In the genomic region with DNA sequence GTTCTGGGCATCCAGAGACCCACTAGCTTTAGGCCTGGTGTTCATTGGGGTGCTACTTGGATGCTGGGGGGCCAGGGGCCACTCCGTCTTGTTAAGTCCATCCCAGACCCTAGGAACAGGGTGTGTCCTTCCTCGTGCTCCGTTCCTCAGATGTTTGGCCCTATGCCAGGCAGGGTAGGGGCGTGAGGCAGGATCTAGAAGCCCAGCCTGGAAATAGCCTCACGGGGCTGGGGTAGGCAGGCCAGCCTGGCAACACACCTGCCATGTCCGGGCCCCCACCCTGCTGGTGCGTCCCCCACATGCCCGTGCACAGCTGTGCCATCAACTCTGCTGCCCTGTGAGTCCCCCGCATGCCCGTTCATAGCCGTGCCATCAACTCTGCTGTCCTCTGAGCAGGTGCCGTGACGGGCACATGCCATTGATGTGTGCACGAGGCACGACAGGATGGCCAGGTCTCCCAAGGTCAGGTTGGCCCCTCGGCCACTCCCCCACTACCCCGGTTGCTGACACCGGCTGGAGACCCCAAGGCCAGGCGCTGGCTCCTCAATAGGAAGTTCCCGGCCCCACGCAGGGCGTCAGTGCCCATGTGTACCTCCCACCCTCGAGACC, we compare ENCODE assay signal across 11 cellular contexts. TPM values are rescaled to one million over a fixed set of nuclear protein-coding genes. Genes with fewer than 3 reads are reported as not detected.
DNase-seq lines count a peak whose midpoint lies in the region; ATAC-seq, FAIRE-seq and TF ChIP-seq lines count a peak whose summit lies in the region.
"Had no signal": no experiment of that assay in that cellular context is flagged by ENCODE, and none has a peak within 500 bp of the region (broad histone marks: within the 10 kb centered on the region; RNA-seq: fewer than 3 reads in every experiment).

No MANE protein-coding gene starts in this region.

- no peaks in the 10 kb centered on the region for H3F3A ChIP-seq in smooth muscle cell (ENCODE audit: low read depth)

- H3K9me3 ChIP-seq in mucosa of descending colon (no peaks in the 10 kb centered on the region), smooth muscle cell (replicated peaks; ENCODE audit: low read depth) (no peaks in the 10 kb centered on the region)

- no peak overlapping the region for H3K4me3 ChIP-seq in choroid plexus epithelial cell (ENCODE audit: low read depth, low read length)
- no peak overlapping the region for H3K4me3 ChIP-seq in mucosa of descending colon
- no peak overlapping the region for H3K4me3 ChIP-seq in smooth muscle cell
- H3K4me3 ChIP-seq: lung had no signal

- WGBS in smooth muscle cell (ENCODE audit: low lambda C conversion rate): 94% methylated on average over 20 of the region's 23 CpGs

- H3K4me3 Mint-ChIP-seq in stimulated activated naive CD8-positive, alpha-beta T cell treated with anti-CD3 and anti-CD28 coated beads, Interleukin-15, amount 100 ng/mL, for 72 hours: no peak overlapping the region
- no peak overlapping the region for H3K4me3 Mint-ChIP-seq in chondrocyte (ENCODE audit: unreplicated experiment)
- H3K4me3 Mint-ChIP-seq: CD4-positive, CD25-positive, alpha-beta regulatory T cell had no signal

- no peaks in the 10 kb centered on the region for H3K9me3 Mint-ChIP-seq in stimulated activated naive CD8-positive, alpha-beta T cell treated with anti-CD3 and anti-CD28 coated beads, Interleukin-15, amount 100 ng/mL, for 72 hours
- no peaks in the 10 kb centered on the region for H3K9me3 Mint-ChIP-seq in chondrocyte (ENCODE audit: low read depth)

- TF ChIP-seq CTCF in choroid plexus epithelial cell (conservative IDR thresholded peaks at IDR 0.05; ENCODE audit: low read depth, low read length) (no peak), mucosa of descending colon (IDR thresholded peaks at IDR 0.05) (no peak), chondrocyte (IDR thresholded peaks at IDR 0.05) (no peak), smooth muscle cell (IDR thresholded peaks at IDR 0.05; ENCODE audit: borderline replicate concordance, insufficient read depth, poor library complexity, severe bottlenecking) (no peak)

- peaks cover 32% of the 10 kb centered on the region for H3K4me1 Mint-ChIP-seq in stimulated activated naive CD8-positive, alpha-beta T cell treated with anti-CD3 and anti-CD28 coated beads, Interleukin-15, amount 100 ng/mL, for 72 hours
- H3K4me1 Mint-ChIP-seq in chondrocyte (ENCODE audit: low read depth): peaks cover 11% of the 10 kb centered on the region

- H3K27ac Mint-ChIP-seq in stimulated activated naive CD8-positive, alpha-beta T cell treated with anti-CD3 and anti-CD28 coated beads, Interleukin-15, amount 100 ng/mL, for 72 hours: no peak overlapping the region
- no peak overlapping the region for H3K27ac Mint-ChIP-seq in chondrocyte (ENCODE audit: unreplicated experiment)
- H3K27ac Mint-ChIP-seq: CD4-positive, CD25-positive, alpha-beta regulatory T cell had no signal

- peaks cover 4% of the 10 kb centered on the region for H3K36me3 Mint-ChIP-seq in chondrocyte (ENCODE audit: low read depth)

- no peak overlapping the region for H3K27ac ChIP-seq in smooth muscle cell (ENCODE audit: low read depth)

- no peak overlapping the region for H3K4me2 ChIP-seq in smooth muscle cell

- intact Hi-C loops in mucosa of descending colon (cut with DNase I, micrococcal nuclease): no loop called here

- H2AFZ ChIP-seq in smooth muscle cell (ENCODE audit: low read depth): no peak overlapping the region

- H3K79me2 ChIP-seq in smooth muscle cell (ENCODE audit: low read depth): peaks cover 4% of the 10 kb centered on the region

- no peak for DNase-seq in stimulated activated naive CD8-positive, alpha-beta T cell treated with anti-CD3 and anti-CD28 coated beads, Interleukin-15, amount 100 ng/mL, for 72 hours
- no peak for DNase-seq in stimulated activated naive CD8-positive, alpha-beta T cell treated with anti-CD3 and anti-CD28 coated beads, Interleukin-15, Interleukin-2, amounts not matched to agents 100 U/mL and 50 U/mL, for 24 hours
- peak; percentile 12 for DNase-seq in choroid plexus epithelial cell (ENCODE audit: low read depth)
- peak in 1 of 3 donors; percentile 44 for DNase-seq in mucosa of descending colon
- DNase-seq in chondrocyte (ENCODE audit: low spot score): no peak
- DNase-seq in smooth muscle cell (lab: John Stamatoyannopoulos, UW; ENCODE audit: unreplicated experiment): no peak
- no peak for DNase-seq in frontal cortex (ENCODE audit: low spot score in 2 of 2)
- DNase-seq: H7 had no signal

- H3K9ac ChIP-seq in smooth muscle cell (ENCODE audit: low read depth): no peak overlapping the region

- peaks cover 3% of the 10 kb centered on the region for H3K4me1 ChIP-seq in mucosa of descending colon (ENCODE audit: low read depth)
- H3K4me1 ChIP-seq in smooth muscle cell (ENCODE audit: low read depth): peaks cover 7% of the 10 kb centered on the region

- H3K27me3 Mint-ChIP-seq in stimulated activated naive CD8-positive, alpha-beta T cell treated with anti-CD3 and anti-CD28 coated beads, Interleukin-15, amount 100 ng/mL, for 72 hours: no peaks in the 10 kb centered on the region
- no peaks in the 10 kb centered on the region for H3K27me3 Mint-ChIP-seq in chondrocyte (ENCODE audit: low read depth)
- H3K27me3 Mint-ChIP-seq: CD4-positive, CD25-positive, alpha-beta regulatory T cell had no signal

- no peaks in the 10 kb centered on the region for H3K27me3 ChIP-seq in smooth muscle cell (ENCODE audit: low read depth)

- peaks cover 93% of the 10 kb centered on the region for H4K20me1 ChIP-seq in smooth muscle cell (ENCODE audit: low read depth)

- H3K36me3 ChIP-seq in mucosa of descending colon (ENCODE audit: low read depth) (peaks cover 8% of the 10 kb centered on the region), smooth muscle cell (ENCODE audit: low read depth) (no peaks in the 10 kb centered on the region)

- no peak for FAIRE-seq in frontal cortex (lab: Jason Lieb, UNC)

- peak; percentile 6 for ATAC-seq in stimulated activated naive CD8-positive, alpha-beta T cell treated with anti-CD3 and anti-CD28 coated beads, Interleukin-15, amount 100 ng/mL, for 72 hours
- ATAC-seq in stimulated activated naive CD8-positive, alpha-beta T cell treated with anti-CD3 and anti-CD28 coated beads, Interleukin-15, Interleukin-2, amounts not matched to agents 100 U/mL and 50 U/mL, for 24 hours: no peak
- peak; percentile 6 for ATAC-seq in mucosa of descending colon
- ATAC-seq in HG03039 (IDR thresholded peaks at IDR 0.05; ENCODE audit: unreplicated experiment): no peak

RNA-seq across cellular contexts. Expression of a gene that starts 36.8 kb away (rescaled TPM):
- total RNA-seq in mucosa of descending colon (10 to 100 TPM in 1 of 3 donors, 1 to 10 TPM in 2; 1.2 to 11.8 (median 5.4) TPM), chondrocyte (3.1 to 10.9 TPM (median 3.8 TPM) in 3 replicates), smooth muscle cell (5.3 and 6.7 TPM in 2 replicates), frontal cortex (4.9 TPM)
- 6.8 and 10.4 TPM in 2 replicates for polyA plus RNA-seq in smooth muscle cell

RNA-seq across cellular contexts. Expression of a gene that starts 38.8 kb away (rescaled TPM):
- total RNA-seq in mucosa of descending colon (100 to 1,000 TPM; 107 to 122 (median 107) TPM), chondrocyte (22.6 to 37.1 TPM (median 24.0 TPM) in 3 replicates), smooth muscle cell (21.4 and 27.7 TPM in 2 replicates), frontal cortex (13.9 TPM)
- polyA plus RNA-seq in smooth muscle cell: 13.6 and 17.1 TPM in 2 replicates

Comparison
In these comparisons a context has a peak if more than half of its experiments do, and no peak if none do; other contexts are left out.
1. ATAC-seq: peak in stimulated activated naive CD8-positive, alpha-beta T cell treated with anti-CD3 and anti-CD28 coated beads, Interleukin-15, amount 100 ng/mL, for 72 hours (single experiment) and mucosa of descending colon (single experiment); none in stimulated activated naive CD8-positive, alpha-beta T cell treated with anti-CD3 and anti-CD28 coated beads, Interleukin-15, Interleukin-2, amounts not matched to agents 100 U/mL and 50 U/mL, for 24 hours (single experiment) and HG03039 (single experiment).